Comparison of ENCODE assay signal across 20 cellular contexts in genomic region chr1:6473974-6474814, GRCh38. TPM values are rescaled to one million over a fixed set of nuclear protein-coding genes. Genes with fewer than 3 reads are reported as not detected.
DNase-seq lines count a peak whose midpoint lies in the region; ATAC-seq and TF ChIP-seq lines count a peak whose summit lies in the region.
"Had no signal": no experiment of that assay in that cellular context is flagged by ENCODE, and none has a peak within 500 bp of the region (broad histone marks: within the 10 kb centered on the region; RNA-seq: fewer than 3 reads in every experiment).

No MANE protein-coding gene starts in this region.

- H3K4me1 Mint-ChIP-seq in CD4-positive, alpha-beta T cell (ENCODE audit: low read depth), result peaks cover 8% of the 10 kb centered on the region
- H3K4me1 Mint-ChIP-seq: activated CD8-positive, alpha-beta memory T cell treated with anti-CD3 and anti-CD28 coated beads, Interleukin-2, amount 10 ng/mL, durations not matched to agents 7 days and 5 days had no signal

- CTCF ChIA-PET in CD4-positive, alpha-beta T cell (lab: Charles Lee), result interaction anchor here (2.3 to 3.0 kb wide), 2 partner anchors 19 to 26 kb away, joined by 9 to 13 read pairs; no protein-coding TSS in a partner anchor

- no peak overlapping the region for H3K4me3 Mint-ChIP-seq in CD4-positive, alpha-beta T cell
- H3K4me3 Mint-ChIP-seq: activated CD4-positive, alpha-beta T cell treated with anti-CD3 and anti-CD28 coated beads for 36 hours; activated CD8-positive, alpha-beta memory T cell treated with anti-CD3 and anti-CD28 coated beads, Interleukin-2, amount 10 ng/mL, durations not matched to agents 7 days and 5 days had no signal

- no peaks in the 10 kb centered on the region for H3K9me3 ChIP-seq in CD4-positive, alpha-beta T cell (ENCODE audit: control insufficient read depth, low read length)
- H3K9me3 ChIP-seq: BE2C, neutrophil had no signal

- H3K27ac ChIP-seq in CD4-positive, alpha-beta T cell (ENCODE audit: low read depth, low read length), result no peak overlapping the region
- H3K27ac ChIP-seq: 22Rv1, cardiac muscle cell, neutrophil had no signal

- TF ChIP-seq CTCF in CD4-positive, alpha-beta T cell (IDR thresholded peaks at IDR 0.05), result no peak

- POLR2A ChIA-PET in CD4-positive, alpha-beta T cell (lab: Charles Lee), result no interaction called here

- intact Hi-C loops in CD4-positive, alpha-beta T cell (cut with DNase I, micrococcal nuclease), result loop anchor here (2.0 kb wide), 3 partner anchors 13 to 51 kb away; no protein-coding TSS in a partner anchor

- H3K27me3 ChIP-seq in CD4-positive, alpha-beta T cell (ENCODE audit: control insufficient read depth, insufficient read depth, low read length), result no peaks in the 10 kb centered on the region
- H3K27me3 ChIP-seq: BE2C, cardiac muscle cell had no signal

- H3K9me3 Mint-ChIP-seq in CD4-positive, alpha-beta T cell, result no peaks in the 10 kb centered on the region

- H3K27me3 Mint-ChIP-seq in CD4-positive, alpha-beta T cell, result no peaks in the 10 kb centered on the region
- H3K27me3 Mint-ChIP-seq: activated CD4-positive, alpha-beta T cell treated with anti-CD3 and anti-CD28 coated beads for 36 hours; activated CD8-positive, alpha-beta memory T cell treated with anti-CD3 and anti-CD28 coated beads, Interleukin-2, amount 10 ng/mL, durations not matched to agents 7 days and 5 days had no signal

- no peaks in the 10 kb centered on the region for H3K36me3 Mint-ChIP-seq in CD4-positive, alpha-beta T cell (ENCODE audit: low read depth)
- H3K36me3 Mint-ChIP-seq: activated CD8-positive, alpha-beta memory T cell treated with anti-CD3 and anti-CD28 coated beads, Interleukin-2, amount 10 ng/mL, durations not matched to agents 7 days and 5 days had no signal

- ATAC-seq in CD4-positive, alpha-beta T cell (ENCODE audit: poor library complexity), result no peak
- ATAC-seq: activated CD4-positive, alpha-beta T cell treated with anti-CD3 and anti-CD28 coated beads for 36 hours; esophagus mucosa had no signal

- DNase-seq in NCI-H2107 (lab: John Stamatoyannopoulos, UW) (peak; percentile 32), NCI-H2107 treated with DMSO at 0.1 percent for 48 hours (lab: John Stamatoyannopoulos, UW; ENCODE audit: unreplicated experiment) (no peak), NCI-H2171 treated with DMSO at 0.1 percent for 48 hours (lab: John Stamatoyannopoulos, UW) (peak; percentile 35), SHP77 treated with DMSO at 0.1 percent for 48 hours (lab: John Stamatoyannopoulos, UW) (peak; percentile 84), iPS-NIHi7 (ENCODE audit: extremely low spot score) (no peak), dedifferentiated amniotic fluid mesenchymal stem cell (ENCODE audit: extremely low spot score) (no peak)
- DNase-seq in activated T-cell treated with anti-CD3 and anti-CD28 coated beads, Interleukin-2, amount 50 U/mL, for 48 hours, result no peak
- no peak for DNase-seq in CD4-positive, alpha-beta T cell
- DNase-seq: activated CD4-positive, alpha-beta T cell treated with anti-CD3 and anti-CD28 coated beads for 36 hours; activated CD8-positive, alpha-beta memory T cell treated with anti-CD3 and anti-CD28 coated beads, Interleukin-2, amount 10 ng/mL, durations not matched to agents 7 days and 5 days; activated effector memory CD4-positive, alpha-beta T cell treated with Interleukin-2 at 50 U/mL for 16 hours; BE2C; NCI-H446 treated with DMSO at 0.1 percent for 48 hours had no signal

- H3K27ac Mint-ChIP-seq in CD4-positive, alpha-beta T cell, result no peak overlapping the region
- H3K27ac Mint-ChIP-seq: activated CD4-positive, alpha-beta T cell treated with anti-CD3 and anti-CD28 coated beads for 36 hours; activated CD8-positive, alpha-beta memory T cell treated with anti-CD3 and anti-CD28 coated beads, Interleukin-2, amount 10 ng/mL, durations not matched to agents 7 days and 5 days had no signal

RNA-seq across cellular contexts. Expression of gene TNFRSF25, which starts 8.2 kb away (rescaled TPM):
- total RNA-seq in CD4-positive, alpha-beta T cell, result 100 to 1,000 TPM; 220 to 225 TPM

RNA-seq across cellular contexts. Expression of gene PLEKHG5, which starts 17.3 kb away (rescaled TPM):
- 1 to 10 TPM; 5.0 to 6.1 TPM for total RNA-seq in CD4-positive, alpha-beta T cell

RNA-seq across cellular contexts. Expression of gene ESPN, which starts 49.6 kb away (rescaled TPM):
- total RNA-seq in CD4-positive, alpha-beta T cell, result 1 to 10 TPM; 2.0 to 3.9 TPM
- total RNA-seq: OCI-LY7 had no signal

RNA-seq across cellular contexts. Expression of gene HES2, which starts 54.5 kb away (rescaled TPM):
- not detected for total RNA-seq in CD4-positive, alpha-beta T cell
- total RNA-seq: cardiac muscle cell, mononuclear cell, OCI-LY7, temporal lobe had no signal

Comparison
In these comparisons a context has a peak if more than half of its experiments do, and no peak if none do; other contexts are left out.
1. DNase-seq: peak in NCI-H2107 (single experiment), NCI-H2171 treated with DMSO at 0.1 percent for 48 hours (single experiment) and SHP77 treated with DMSO at 0.1 percent for 48 hours (single experiment); none in NCI-H2107 treated with DMSO at 0.1 percent for 48 hours (single experiment), activated T-cell treated with anti-CD3 and anti-CD28 coated beads, Interleukin-2, amount 50 U/mL, for 48 hours (0 of 2), iPS-NIHi7 (single experiment), CD4-positive, alpha-beta T cell (0 of 10) and dedifferentiated amniotic fluid mesenchymal stem cell (single experiment).